7 cellular contexts compared by ENCODE assay signal in genomic region chr11:17463795-17464194, GRCh38. TPM values are rescaled to one million over a fixed set of nuclear protein-coding genes. Genes with fewer than 3 reads are reported as not detected.
"Had no signal": no experiment of that assay in that cellular context is flagged by ENCODE, and none has a peak within 500 bp of the region (broad histone marks: within the 10 kb centered on the region; RNA-seq: fewer than 3 reads in every experiment).

No MANE protein-coding gene starts in this region.

- H3K9ac ChIP-seq: KMS-11 had no signal

- DNase-seq: GOT3, H7, HCEC 1CT, IMR-90, KBM-7 had no signal

- H3K4me2 ChIP-seq: KMS-11 had no signal

- H3K27ac ChIP-seq: KMS-11 had no signal

RNA-seq across cellular contexts. Expression of gene ABCC8, which starts 12.8 kb away (rescaled TPM):
- total RNA-seq: H4, IMR-90 had no signal
- polyA plus RNA-seq: IMR-90 had no signal
